In genomic region chr10:99731296-99732032, GRCh38 we compare ENCODE assay signal across 8 cellular contexts. TPM values are rescaled to one million over a fixed set of nuclear protein-coding genes. Genes with fewer than 3 reads are reported as not detected.
DNase-seq lines count a peak whose midpoint lies in the region; ATAC-seq and TF ChIP-seq lines count a peak whose summit lies in the region.

No MANE protein-coding gene starts in this region.

- no peaks in the 10 kb centered on the region for H3K9me3 Mint-ChIP-seq in activated CD4-positive, alpha-beta T cell treated with anti-CD3 and anti-CD28 coated beads, Interleukin-2, amount 10 ng/mL, durations not matched to agents 24 days and 14 days
- no peaks in the 10 kb centered on the region for H3K9me3 Mint-ChIP-seq in nephron

- no peaks in the 10 kb centered on the region for H3F3A ChIP-seq in Loucy (ENCODE audit: low read depth)

- H3K9me3 ChIP-seq in Loucy (ENCODE audit: insufficient read depth, low read depth, low read length), result no peaks in the 10 kb centered on the region

- H3K4me2 ChIP-seq in Loucy (ENCODE audit: low read depth, low read length, poor library complexity, severe bottlenecking), result peak overlapping the region; percentile 87

- ATAC-seq in HG03521 (IDR thresholded peaks at IDR 0.05; ENCODE audit: unreplicated experiment), result no peak
- ATAC-seq in GM21381 (IDR thresholded peaks at IDR 0.05; ENCODE audit: unreplicated experiment), result no peak

- no peak for DNase-seq in activated CD4-positive, alpha-beta T cell treated with anti-CD3 and anti-CD28 coated beads, Interleukin-2, amount 10 ng/mL, durations not matched to agents 24 days and 14 days
- DNase-seq in activated CD4-positive, alpha-beta T cell treated with anti-CD3 and anti-CD28 coated beads, Interleukin-2, amount 50 U/mL, for 4 hours, result no peak
- DNase-seq in coronary artery (ENCODE audit: low spot score) (no peak), NCI-H2029 treated with DMSO at 0.1 percent for 48 hours (lab: John Stamatoyannopoulos, UW) (no peak)

- H3K36me3 ChIP-seq in Loucy (ENCODE audit: insufficient read depth, low read length), result peaks cover 7% of the 10 kb centered on the region; the same call in 1 of the 2 replicates

- H3K4me3 Mint-ChIP-seq in activated CD4-positive, alpha-beta T cell treated with anti-CD3 and anti-CD28 coated beads, Interleukin-2, amount 10 ng/mL, durations not matched to agents 24 days and 14 days, result peak overlapping the region; percentile 98
- H3K4me3 Mint-ChIP-seq in nephron, result peak overlapping the region; percentile 98 to 100 (median 100)

- peak overlapping the region; percentile 84 to 88 for H3K27ac ChIP-seq in coronary artery

- peak overlapping the region; percentile 90 for H2AFZ ChIP-seq in Loucy (ENCODE audit: low read length)

- TF ChIP-seq CTCF in Loucy (conservative IDR thresholded peaks at IDR 0.05; ENCODE audit: low read length), result no peak
- no peak for TF ChIP-seq CTCF in coronary artery (IDR thresholded peaks at IDR 0.05)
- no peak for TF ChIP-seq CTCF in nephron (IDR thresholded peaks at IDR 0.05; ENCODE audit: unreplicated experiment in 3 of 3)

- H3K9ac ChIP-seq in Loucy (ENCODE audit: low read depth, low read length, poor library complexity, severe bottlenecking), result peak overlapping the region; percentile 94

- H4K20me1 ChIP-seq in Loucy (ENCODE audit: insufficient read depth, low read length, poor library complexity, severe bottlenecking), result peaks cover 6% of the 10 kb centered on the region

- H3K9me2 ChIP-seq in Loucy (replicated peaks; ENCODE audit: low read depth, low read length), result no peaks in the 10 kb centered on the region

- H3K27me3 Mint-ChIP-seq in activated CD4-positive, alpha-beta T cell treated with anti-CD3 and anti-CD28 coated beads, Interleukin-2, amount 10 ng/mL, durations not matched to agents 24 days and 14 days, result no peaks in the 10 kb centered on the region
- H3K27me3 Mint-ChIP-seq in nephron (ENCODE audit: low read depth), result no peaks in the 10 kb centered on the region

- H3K79me2 ChIP-seq in Loucy (ENCODE audit: insufficient read depth, low read length), result peaks cover 35% of the 10 kb centered on the region

- H3K4me3 ChIP-seq in Loucy (ENCODE audit: low read length, poor library complexity, severe bottlenecking) (peak overlapping the region; percentile 97), coronary artery (peak overlapping the region; percentile 97)

- intact Hi-C loops in activated CD4-positive, alpha-beta T cell treated with anti-CD3 and anti-CD28 coated beads, Interleukin-2, amount 10 ng/mL, durations not matched to agents 24 days and 14 days (cut with micrococcal nuclease), result loop anchor here (1.0 to 10.0 kb wide), 7 partner anchors 73 to 1597 kb away; partner anchors contain the start of genes DNMBP, ENTPD7, GOT1 and R3HCC1L

- H3K27ac Mint-ChIP-seq in activated CD4-positive, alpha-beta T cell treated with anti-CD3 and anti-CD28 coated beads, Interleukin-2, amount 10 ng/mL, durations not matched to agents 24 days and 14 days, result peak overlapping the region; percentile 98
- peak overlapping the region; percentile 93 to 99 (median 99) for H3K27ac Mint-ChIP-seq in nephron

- no peaks in the 10 kb centered on the region for H3K27me3 ChIP-seq in Loucy (ENCODE audit: insufficient read depth, low read length, poor library complexity, severe bottlenecking)

- H3K36me3 Mint-ChIP-seq in activated CD4-positive, alpha-beta T cell treated with anti-CD3 and anti-CD28 coated beads, Interleukin-2, amount 10 ng/mL, durations not matched to agents 24 days and 14 days (ENCODE audit: low read depth), result peaks cover 38% of the 10 kb centered on the region
- H3K36me3 Mint-ChIP-seq in nephron (ENCODE audit: low read depth), result peaks cover 30% of the 10 kb centered on the region

- peaks cover 20% of the 10 kb centered on the region for H3K4me1 ChIP-seq in Loucy (ENCODE audit: insufficient read depth, low read length, poor library complexity, severe bottlenecking)

- H3K4me1 Mint-ChIP-seq in activated CD4-positive, alpha-beta T cell treated with anti-CD3 and anti-CD28 coated beads, Interleukin-2, amount 10 ng/mL, durations not matched to agents 24 days and 14 days, result peaks cover 25% of the 10 kb centered on the region
- peaks cover 18% of the 10 kb centered on the region for H3K4me1 Mint-ChIP-seq in nephron

RNA-seq across cellular contexts. Expression of gene COX15, which starts 0.5 kb away (rescaled TPM):
- total RNA-seq in activated CD4-positive, alpha-beta T cell treated with anti-CD3 and anti-CD28 coated beads, Interleukin-2, amount 10 ng/mL, durations not matched to agents 24 days and 14 days, result 40.7 and 41.1 TPM in 2 replicates

RNA-seq across cellular contexts. Expression of gene CUTC, which starts 0.6 kb away (rescaled TPM):
- 43.1 and 46.8 TPM in 2 replicates for total RNA-seq in activated CD4-positive, alpha-beta T cell treated with anti-CD3 and anti-CD28 coated beads, Interleukin-2, amount 10 ng/mL, durations not matched to agents 24 days and 14 days

RNA-seq across cellular contexts. Expression of gene ABCC2, which starts 51.0 kb away (rescaled TPM):
- 0.73 and 1.3 TPM in 2 replicates for total RNA-seq in activated CD4-positive, alpha-beta T cell treated with anti-CD3 and anti-CD28 coated beads, Interleukin-2, amount 10 ng/mL, durations not matched to agents 24 days and 14 days
